ENCODE assay signal across 10 cellular contexts in genomic region chr3:195910499-195910845, GRCh38. TPM values are rescaled to one million over a fixed set of nuclear protein-coding genes. Genes with fewer than 3 reads are reported as not detected.
A peak's percentile ranks its signal among the peaks of the same experiment; 100 is the strongest.
DNase-seq lines count a peak whose midpoint lies in the region; ATAC-seq and TF ChIP-seq lines count a peak whose summit lies in the region.
"Had no signal": no experiment of that assay in that cellular context is flagged by ENCODE, and none has a peak within 500 bp of the region (broad histone marks: within the 10 kb centered on the region; RNA-seq: fewer than 3 reads in every experiment).

No MANE protein-coding gene starts in this region.

- H3K27ac Mint-ChIP-seq in activated CD4-positive, alpha-beta T cell treated with anti-CD3 and anti-CD28 coated beads, Interleukin-2, amount 10 ng/mL, durations not matched to agents 24 days and 14 days: peak overlapping the region; percentile 84
- H3K27ac Mint-ChIP-seq in activated CD8-positive, alpha-beta T cell treated with anti-CD3 and anti-CD28 coated beads, Interleukin-2, amount 10 ng/mL, durations not matched to agents 7 days and 5 days: peak overlapping the region; percentile 80

- DNase-seq in activated CD4-positive, alpha-beta T cell treated with anti-CD3 and anti-CD28 coated beads, Interleukin-2, amount 10 ng/mL, durations not matched to agents 24 days and 14 days: no peak
- no peak for DNase-seq in activated CD4-positive, alpha-beta T cell treated with anti-CD3 and anti-CD28 coated beads for 48 hours
- DNase-seq in activated CD8-positive, alpha-beta T cell treated with anti-CD3 and anti-CD28 coated beads, Interleukin-2, amount 10 ng/mL, durations not matched to agents 7 days and 5 days: no peak
- DNase-seq in lower lobe of right lung (no peak), kidney tubule cell (ENCODE audit: low spot score) (no peak)
- DNase-seq: NCI-H2171 treated with DMSO at 0.1 percent for 48 hours, T-helper 9 cell had no signal

- peak overlapping the region; percentile 66 for H3K4me3 Mint-ChIP-seq in activated CD4-positive, alpha-beta T cell treated with anti-CD3 and anti-CD28 coated beads, Interleukin-2, amount 10 ng/mL, durations not matched to agents 24 days and 14 days
- H3K4me3 Mint-ChIP-seq in activated CD8-positive, alpha-beta T cell treated with anti-CD3 and anti-CD28 coated beads, Interleukin-2, amount 10 ng/mL, durations not matched to agents 7 days and 5 days: peak overlapping the region; percentile 73

- no peak for ATAC-seq in activated CD8-positive, alpha-beta T cell treated with anti-CD3 and anti-CD28 coated beads, Interleukin-2, amount 10 ng/mL, durations not matched to agents 7 days and 5 days
- ATAC-seq in lower lobe of right lung: no peak
- no peak for ATAC-seq in HG02885 (IDR thresholded peaks at IDR 0.05; ENCODE audit: poor library complexity, unreplicated experiment)
- no peak for ATAC-seq in GM19395 (IDR thresholded peaks at IDR 0.05; ENCODE audit: unreplicated experiment)

- peaks cover 35% of the 10 kb centered on the region for H3K4me1 Mint-ChIP-seq in activated CD4-positive, alpha-beta T cell treated with anti-CD3 and anti-CD28 coated beads, Interleukin-2, amount 10 ng/mL, durations not matched to agents 24 days and 14 days
- peaks cover 38% of the 10 kb centered on the region for H3K4me1 Mint-ChIP-seq in activated CD8-positive, alpha-beta T cell treated with anti-CD3 and anti-CD28 coated beads, Interleukin-2, amount 10 ng/mL, durations not matched to agents 7 days and 5 days (ENCODE audit: low read depth)

- H3K4me3 ChIP-seq in lower lobe of right lung (peak overlapping the region; percentile 70), stomach smooth muscle (ENCODE audit: low read length in 2 of 2) (peak overlapping the region in 1 of 2 donors; percentile 78)

- no peaks in the 10 kb centered on the region for H3K27me3 Mint-ChIP-seq in activated CD4-positive, alpha-beta T cell treated with anti-CD3 and anti-CD28 coated beads, Interleukin-2, amount 10 ng/mL, durations not matched to agents 24 days and 14 days
- no peaks in the 10 kb centered on the region for H3K27me3 Mint-ChIP-seq in activated CD8-positive, alpha-beta T cell treated with anti-CD3 and anti-CD28 coated beads, Interleukin-2, amount 10 ng/mL, durations not matched to agents 7 days and 5 days (ENCODE audit: low read depth)

- no peaks in the 10 kb centered on the region for H3K9me3 Mint-ChIP-seq in activated CD4-positive, alpha-beta T cell treated with anti-CD3 and anti-CD28 coated beads, Interleukin-2, amount 10 ng/mL, durations not matched to agents 24 days and 14 days
- no peaks in the 10 kb centered on the region for H3K9me3 Mint-ChIP-seq in activated CD8-positive, alpha-beta T cell treated with anti-CD3 and anti-CD28 coated beads, Interleukin-2, amount 10 ng/mL, durations not matched to agents 7 days and 5 days (ENCODE audit: insufficient read depth)

- TF ChIP-seq CTCF in lower lobe of right lung (IDR thresholded peaks at IDR 0.05): no peak

- intact Hi-C loops in activated CD4-positive, alpha-beta T cell treated with anti-CD3 and anti-CD28 coated beads, Interleukin-2, amount 10 ng/mL, durations not matched to agents 24 days and 14 days (cut with micrococcal nuclease): no loop called here
- intact Hi-C loops in lower lobe of right lung (cut with DNase I): no loop called here

- POLR2A ChIA-PET in activated CD8-positive, alpha-beta T cell treated with anti-CD3 and anti-CD28 coated beads, Interleukin-2, amount 10 ng/mL, durations not matched to agents 7 days and 5 days (lab: Charles Lee): interaction anchor here (6.0 kb wide), 1 partner anchor 15 kb away, joined by 160 read pairs; no protein-coding TSS in a partner anchor

- H3K27ac ChIP-seq in lower lobe of right lung (no peak overlapping the region), stomach smooth muscle (ENCODE audit: low read length) (peak overlapping the region; percentile 76)

- peaks cover 9% of the 10 kb centered on the region for H3K36me3 Mint-ChIP-seq in activated CD4-positive, alpha-beta T cell treated with anti-CD3 and anti-CD28 coated beads, Interleukin-2, amount 10 ng/mL, durations not matched to agents 24 days and 14 days (ENCODE audit: low read depth)
- H3K36me3 Mint-ChIP-seq in activated CD8-positive, alpha-beta T cell treated with anti-CD3 and anti-CD28 coated beads, Interleukin-2, amount 10 ng/mL, durations not matched to agents 7 days and 5 days (ENCODE audit: low read depth): peaks cover 20% of the 10 kb centered on the region

- CTCF ChIA-PET in activated CD8-positive, alpha-beta T cell treated with anti-CD3 and anti-CD28 coated beads, Interleukin-2, amount 10 ng/mL, durations not matched to agents 7 days and 5 days (lab: Charles Lee): interaction anchor here (6.0 to 6.7 kb wide), 3 partner anchors 14 to 50 kb away, joined by 116 to 144 read pairs (median 126); no protein-coding TSS in a partner anchor

- H3K9me3 ChIP-seq in lower lobe of right lung: no peaks in the 10 kb centered on the region
- no peaks in the 10 kb centered on the region for H3K9me3 ChIP-seq in stomach smooth muscle (ENCODE audit: control insufficient read depth in 2 of 2, low read length in 2 of 2)

- H3K4me1 ChIP-seq in lower lobe of right lung: peaks cover 49% of the 10 kb centered on the region
- peaks cover 39% of the 10 kb centered on the region for H3K4me1 ChIP-seq in stomach smooth muscle (ENCODE audit: control insufficient read depth, insufficient read depth, low read length)

- peak overlapping the region; percentile 75 to 82 for H3K9ac ChIP-seq in stomach smooth muscle (ENCODE audit: low read length in 2 of 2)

- no peaks in the 10 kb centered on the region for H3K36me3 ChIP-seq in lower lobe of right lung
- no peaks in the 10 kb centered on the region for H3K36me3 ChIP-seq in stomach smooth muscle (ENCODE audit: control insufficient read depth in 2 of 2, insufficient read depth in 2 of 2, low read length in 2 of 2)

- H3K27me3 ChIP-seq in lower lobe of right lung (ENCODE audit: low read depth): no peaks in the 10 kb centered on the region
- H3K27me3 ChIP-seq in stomach smooth muscle (ENCODE audit: control insufficient read depth in 1 of 2, insufficient read depth in 2 of 2, low read length in 2 of 2): no peaks in the 10 kb centered on the region

RNA-seq across cellular contexts. Expression of gene TNK2, which starts 2.1 kb away (rescaled TPM):
- 101 and 110 TPM in 2 replicates for total RNA-seq in activated CD4-positive, alpha-beta T cell treated with anti-CD3 and anti-CD28 coated beads, Interleukin-2, amount 10 ng/mL, durations not matched to agents 24 days and 14 days
- total RNA-seq in activated CD8-positive, alpha-beta T cell treated with anti-CD3 and anti-CD28 coated beads, Interleukin-2, amount 10 ng/mL, durations not matched to agents 7 days and 5 days: 100 to 1,000 TPM; 110 to 127 TPM
- 56.7 TPM for total RNA-seq in lower lobe of right lung
